Comparison of ENCODE assay signal across 16 cellular contexts in the genomic region with DNA sequence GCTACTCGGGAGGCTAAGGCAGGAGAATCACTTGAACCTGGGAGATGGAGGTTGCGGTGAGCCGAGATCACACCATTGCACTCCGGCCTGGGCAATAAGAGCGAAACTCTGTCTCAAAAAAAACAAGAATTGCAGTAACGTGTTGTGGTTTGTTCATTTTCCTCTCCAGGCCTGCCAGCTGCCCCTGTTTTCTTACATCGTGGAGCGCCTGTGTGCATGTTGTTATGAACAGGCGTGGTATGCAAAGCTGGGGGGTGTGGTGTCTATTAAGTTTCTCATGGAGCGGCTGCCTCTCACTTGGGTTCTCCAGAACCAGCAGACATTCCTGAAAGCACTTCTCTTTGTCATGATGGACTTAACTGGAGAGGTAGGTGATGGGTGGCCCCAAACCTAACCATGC. TPM values are rescaled to one million over a fixed set of nuclear protein-coding genes. Genes with fewer than 3 reads are reported as not detected.
DNase-seq lines count a peak whose midpoint lies in the region; ATAC-seq and TF ChIP-seq lines count a peak whose summit lies in the region.
"Had no signal": no experiment of that assay in that cellular context is flagged by ENCODE, and none has a peak within 500 bp of the region (broad histone marks: within the 10 kb centered on the region; RNA-seq: fewer than 3 reads in every experiment).

No MANE protein-coding gene starts in this region.

- no peak for TF ChIP-seq RAD21 in IMR-90 (IDR thresholded peaks at IDR 0.05; ENCODE audit: low read length)

- H3K4ac ChIP-seq in IMR-90 (ENCODE audit: low read depth, low read length): no peak overlapping the region

- H3K56ac ChIP-seq in IMR-90 (ENCODE audit: extremely low read depth, insufficient read depth, low read length): no peak overlapping the region

- no peaks in the 10 kb centered on the region for H3K9me3 Mint-ChIP-seq in activated CD4-positive, alpha-beta T cell treated with anti-CD3 and anti-CD28 coated beads for 36 hours (ENCODE audit: low read depth)
- no peaks in the 10 kb centered on the region for H3K9me3 Mint-ChIP-seq in activated CD4-positive, alpha-beta T cell treated with anti-CD3 and anti-CD28 coated beads, Interleukin-2, amount 10 ng/mL, durations not matched to agents 24 days and 14 days
- no peaks in the 10 kb centered on the region for H3K9me3 Mint-ChIP-seq in naive B cell
- H3K9me3 Mint-ChIP-seq in GM23338: no peaks in the 10 kb centered on the region
- H3K9me3 Mint-ChIP-seq: dendritic cell treated with granulocyte-macrophage colony-stimulating factor and Interleukin-4, amounts not matched to agents 40 ng/mL and 50 ng/mL, for 4 days had no signal

- ATAC-seq in activated CD4-positive, alpha-beta T cell treated with anti-CD3 and anti-CD28 coated beads for 36 hours: peak; percentile 45
- ATAC-seq in GM21723 (IDR thresholded peaks at IDR 0.05; ENCODE audit: unreplicated experiment) (peak; percentile 58), IMR-90 (ENCODE audit: low read depth) (no peak), naive B cell (ENCODE audit: low read depth in 2 of 2) (peak; percentile 37 to 67), GM23338 (no peak)
- ATAC-seq: K562 had no signal

- no peak overlapping the region for H2BK20ac ChIP-seq in IMR-90 (ENCODE audit: low read depth, low read length)

- no peak overlapping the region for H4K5ac ChIP-seq in IMR-90 (ENCODE audit: low read depth, low read length)

- 97% methylated on average over 5 of the region's 10 CpGs; no CpG with 5 or more reads in 1 of the 2 experiments for WGBS in IMR-90 (ENCODE audit: extremely low coverage in 2 of 2, insufficient read length in 1 of 2), 2 experiments

- no peaks in the 10 kb centered on the region for H3K27me3 Mint-ChIP-seq in activated CD4-positive, alpha-beta T cell treated with anti-CD3 and anti-CD28 coated beads for 36 hours
- H3K27me3 Mint-ChIP-seq in activated CD4-positive, alpha-beta T cell treated with anti-CD3 and anti-CD28 coated beads, Interleukin-2, amount 10 ng/mL, durations not matched to agents 24 days and 14 days: no peaks in the 10 kb centered on the region
- H3K27me3 Mint-ChIP-seq in naive B cell (no peaks in the 10 kb centered on the region), GM23338 (ENCODE audit: insufficient read depth, low read depth, poor library complexity) (no peaks in the 10 kb centered on the region)
- H3K27me3 Mint-ChIP-seq: dendritic cell treated with granulocyte-macrophage colony-stimulating factor and Interleukin-4, amounts not matched to agents 40 ng/mL and 50 ng/mL, for 4 days had no signal

- H3K79me2 ChIP-seq in GM23338 (replicated peaks; ENCODE audit: insufficient read depth): no peaks in the 10 kb centered on the region
- no peaks in the 10 kb centered on the region for H3K79me2 ChIP-seq in OCI-LY7 (ENCODE audit: insufficient read depth, low read depth, low read length)

- no peak overlapping the region for H3K9ac ChIP-seq in IMR-90 (ENCODE audit: low read depth, low read length)

- H3K14ac ChIP-seq in IMR-90 (replicated peaks; ENCODE audit: low read depth, low read length): no peak overlapping the region

- no peak overlapping the region for H2AK5ac ChIP-seq in IMR-90 (ENCODE audit: low read depth, low read length)

- TF ChIP-seq CTCF in IMR-90 (conservative IDR thresholded peaks at IDR 0.05; ENCODE audit: low read depth, low read length) (no peak), GM23338 (conservative IDR thresholded peaks at IDR 0.05; ENCODE audit: low read depth in 2 of 2) (no peak), OCI-LY7 (conservative IDR thresholded peaks at IDR 0.05; ENCODE audit: low read length) (no peak)

- H4K20me1 ChIP-seq in IMR-90 (ENCODE audit: insufficient read depth, low read length) (no peaks in the 10 kb centered on the region; the same call in 1 of the 2 replicates), GM23338 (replicated peaks; ENCODE audit: insufficient read depth) (peaks cover 12% of the 10 kb centered on the region), OCI-LY7 (ENCODE audit: insufficient read depth, low read length) (no peaks in the 10 kb centered on the region)

- H3K9me3 ChIP-seq in IMR-90 (ENCODE audit: control insufficient read depth, insufficient read depth, low read length) (no peaks in the 10 kb centered on the region), OCI-LY7 (ENCODE audit: low read length) (no peaks in the 10 kb centered on the region)
- H3K9me3 ChIP-seq: right atrium auricular region, testis had no signal

- no peaks in the 10 kb centered on the region for H3F3A ChIP-seq in GM23338 (replicated peaks; ENCODE audit: low read depth)

- no peak overlapping the region for H4K91ac ChIP-seq in IMR-90 (ENCODE audit: insufficient read depth, low read depth, low read length)

- H3K36me3 ChIP-seq in IMR-90 (ENCODE audit: control insufficient read depth, insufficient read depth, low read length) (peaks cover 57% of the 10 kb centered on the region), GM23338 (ENCODE audit: insufficient read depth) (peaks cover 86% of the 10 kb centered on the region), OCI-LY7 (ENCODE audit: insufficient read depth, low read length) (peaks cover 97% of the 10 kb centered on the region)

- H2AFZ ChIP-seq in IMR-90 (replicated peaks; ENCODE audit: low read length, poor library complexity) (no peak overlapping the region), GM23338 (no peak overlapping the region), OCI-LY7 (ENCODE audit: low read length) (no peak overlapping the region)

- H3K27ac ChIP-seq in IMR-90 (ENCODE audit: insufficient read depth, low read length): no peak overlapping the region
- no peak overlapping the region for H3K27ac ChIP-seq in GM23338 (ENCODE audit: low read depth)
- no peak overlapping the region for H3K27ac ChIP-seq in OCI-LY7 (ENCODE audit: low read depth, low read length, poor library complexity, severe bottlenecking)
- H3K27ac ChIP-seq: right atrium auricular region, testis had no signal

- H3K36me3 Mint-ChIP-seq in activated CD4-positive, alpha-beta T cell treated with anti-CD3 and anti-CD28 coated beads for 36 hours (ENCODE audit: low read depth): peaks cover 62% of the 10 kb centered on the region
- peaks cover 66% of the 10 kb centered on the region for H3K36me3 Mint-ChIP-seq in activated CD4-positive, alpha-beta T cell treated with anti-CD3 and anti-CD28 coated beads, Interleukin-2, amount 10 ng/mL, durations not matched to agents 24 days and 14 days (ENCODE audit: low read depth)
- H3K36me3 Mint-ChIP-seq in naive B cell (peaks cover 33 to 54% of the 10 kb centered on the region in 2 donors), GM23338 (ENCODE audit: low read depth) (peaks cover 85% of the 10 kb centered on the region)

- no peak overlapping the region for H2BK5ac ChIP-seq in IMR-90 (ENCODE audit: low read depth, low read length, poor library complexity, severe bottlenecking)

- H3K18ac ChIP-seq in IMR-90 (ENCODE audit: low read depth, low read length): no peak overlapping the region

- H2BK15ac ChIP-seq in IMR-90 (ENCODE audit: low read depth, low read length): no peak overlapping the region

- no peaks in the 10 kb centered on the region for H3K9me2 ChIP-seq in GM23338 (ENCODE audit: insufficient read depth)
- no peaks in the 10 kb centered on the region for H3K9me2 ChIP-seq in OCI-LY7 (ENCODE audit: insufficient read depth, low read length)

- peak overlapping the region; percentile 67 for H3K27ac Mint-ChIP-seq in activated CD4-positive, alpha-beta T cell treated with anti-CD3 and anti-CD28 coated beads for 36 hours
- no peak overlapping the region for H3K27ac Mint-ChIP-seq in activated CD4-positive, alpha-beta T cell treated with anti-CD3 and anti-CD28 coated beads, Interleukin-2, amount 10 ng/mL, durations not matched to agents 24 days and 14 days
- peak overlapping the region in 4 of 6 donors; percentile 13 to 88 (median 60) for H3K27ac Mint-ChIP-seq in naive B cell
- H3K27ac Mint-ChIP-seq in GM23338: no peak overlapping the region
- H3K27ac Mint-ChIP-seq: dendritic cell treated with granulocyte-macrophage colony-stimulating factor and Interleukin-4, amounts not matched to agents 40 ng/mL and 50 ng/mL, for 4 days had no signal

- no TSS peak for BruUV-seq in IMR-90 (replicated peaks; lab: Mats Ljungman, UMichigan)
- no TSS peak for BruUV-seq in OCI-LY7 (replicated peaks; lab: Mats Ljungman, UMichigan)

- H2BK120ac ChIP-seq in IMR-90 (ENCODE audit: low read depth, low read length): no peak overlapping the region

- H3K23ac ChIP-seq in IMR-90 (ENCODE audit: low read depth, low read length): no peak overlapping the region

- no peak for TF ChIP-seq POLR2A in IMR-90 (IDR thresholded peaks at IDR 0.05; ENCODE audit: low read depth, low read length)

- DNase-seq in activated CD4-positive, alpha-beta T cell treated with anti-CD3 and anti-CD28 coated beads for 36 hours: peak; percentile 16
- no peak for DNase-seq in activated CD4-positive, alpha-beta T cell treated with anti-CD3 and anti-CD28 coated beads, Interleukin-2, amount 10 ng/mL, durations not matched to agents 24 days and 14 days
- DNase-seq in IMR-90 (no peak), naive B cell (no peak), iPS-NIHi7 (ENCODE audit: extremely low spot score) (no peak), GM23338 (ENCODE audit: low spot score) (no peak), OCI-LY7 (ENCODE audit: low spot score) (no peak)
- DNase-seq: 8988T, amygdala, NCI-H2029, SW 1271, testis had no signal

- H3K4me1 Mint-ChIP-seq in activated CD4-positive, alpha-beta T cell treated with anti-CD3 and anti-CD28 coated beads for 36 hours: peaks cover 15% of the 10 kb centered on the region
- H3K4me1 Mint-ChIP-seq in activated CD4-positive, alpha-beta T cell treated with anti-CD3 and anti-CD28 coated beads, Interleukin-2, amount 10 ng/mL, durations not matched to agents 24 days and 14 days: peaks cover 5% of the 10 kb centered on the region
- H3K4me1 Mint-ChIP-seq in naive B cell (peaks cover 0 to 8% (median 4%) of the 10 kb centered on the region in 3 donors), GM23338 (no peaks in the 10 kb centered on the region)

- CTCF ChIA-PET in activated CD4-positive, alpha-beta T cell treated with anti-CD3 and anti-CD28 coated beads for 36 hours (lab: Charles Lee): interaction anchor here (1.2 kb wide), 1 partner anchor 27 kb away, joined by 3 read pairs; no protein-coding TSS in a partner anchor
- CTCF ChIA-PET in IMR-90 (lab: Yijun Ruan, JAX) (interaction anchor here (0.5 kb wide), 1 partner anchor 203 kb away, joined by 5 read pairs; no protein-coding TSS in a partner anchor), OCI-LY7 (lab: Charles Lee; ENCODE audit: unreplicated experiment) (interaction anchor here (1.0 kb wide), 1 partner anchor 55 kb away, joined by 3 read pairs; no protein-coding TSS in a partner anchor)

- in situ Hi-C loops in IMR-90 (cut with MboI; ENCODE audit: low sequenced_read_pairs): loop anchor here (5.0 kb wide), 1 partner anchor 47 kb away; no protein-coding TSS in a partner anchor

- POLR2A ChIA-PET in activated CD4-positive, alpha-beta T cell treated with anti-CD3 and anti-CD28 coated beads for 36 hours (lab: Charles Lee): interaction anchor here (0.7 kb wide), 1 partner anchor 13 kb away, joined by 3 read pairs; no protein-coding TSS in a partner anchor
- POLR2A ChIA-PET in IMR-90 (lab: Charles Lee; ENCODE audit: unreplicated experiment) (no interaction called here), OCI-LY7 (lab: Charles Lee) (interaction anchor here (0.6 to 0.7 kb wide), 2 partner anchors 41 to 42 kb away, joined by 3 to 4 read pairs; no protein-coding TSS in a partner anchor)

- no peak overlapping the region for H4K8ac ChIP-seq in IMR-90 (ENCODE audit: low read depth in 2 of 2, low read length in 2 of 2)

- H3K27me3 ChIP-seq in IMR-90 (ENCODE audit: control insufficient read depth, insufficient read depth, low read length): no peaks in the 10 kb centered on the region
- H3K27me3 ChIP-seq in GM23338 (ENCODE audit: insufficient read depth): no peaks in the 10 kb centered on the region
- H3K27me3 ChIP-seq: right atrium auricular region, testis had no signal

- H3K4me2 ChIP-seq in IMR-90 (ENCODE audit: low read depth, low read length) (no peak overlapping the region), GM23338 (no peak overlapping the region), OCI-LY7 (ENCODE audit: low read length) (no peak overlapping the region)

- dilution Hi-C loops in IMR-90 (cut with HindIII; ENCODE audit: low sequenced_read_pairs, unreplicated experiment): no loop called here

- H3K4me1 ChIP-seq in IMR-90 (ENCODE audit: control insufficient read depth, insufficient read depth, low read length): no peaks in the 10 kb centered on the region; the same call in 1 of the 2 replicates
- no peaks in the 10 kb centered on the region for H3K4me1 ChIP-seq in GM23338 (ENCODE audit: insufficient read depth)
- H3K4me1 ChIP-seq in OCI-LY7 (ENCODE audit: insufficient read depth, low read length, poor library complexity, severe bottlenecking): no peaks in the 10 kb centered on the region
- H3K4me1 ChIP-seq: right atrium auricular region, testis had no signal

- no peaks in the 10 kb centered on the region for H3K9me1 ChIP-seq in IMR-90 (ENCODE audit: insufficient read depth, low read length)

- no peak overlapping the region for H3K4me3 Mint-ChIP-seq in activated CD4-positive, alpha-beta T cell treated with anti-CD3 and anti-CD28 coated beads for 36 hours
- no peak overlapping the region for H3K4me3 Mint-ChIP-seq in activated CD4-positive, alpha-beta T cell treated with anti-CD3 and anti-CD28 coated beads, Interleukin-2, amount 10 ng/mL, durations not matched to agents 24 days and 14 days
- H3K4me3 Mint-ChIP-seq in naive B cell (peak overlapping the region in 1 of 8 donors; percentile 64), GM23338 (no peak overlapping the region)
- H3K4me3 Mint-ChIP-seq: dendritic cell treated with granulocyte-macrophage colony-stimulating factor and Interleukin-4, amounts not matched to agents 40 ng/mL and 50 ng/mL, for 4 days had no signal

- H3K4me3 ChIP-seq in IMR-90 (ENCODE audit: insufficient read depth, low read depth, low read length) (no peak overlapping the region), GM23338 (no peak overlapping the region), OCI-LY7 (ENCODE audit: low read depth, low read length, poor library complexity, severe bottlenecking) (no peak overlapping the region)
- H3K4me3 ChIP-seq: K562, right atrium auricular region, testis had no signal

- intact Hi-C loops in activated CD4-positive, alpha-beta T cell treated with anti-CD3 and anti-CD28 coated beads for 36 hours (cut with DNase I, micrococcal nuclease): no loop called here
- intact Hi-C loops in activated CD4-positive, alpha-beta T cell treated with anti-CD3 and anti-CD28 coated beads, Interleukin-2, amount 10 ng/mL, durations not matched to agents 24 days and 14 days (cut with micrococcal nuclease): no loop called here
- intact Hi-C loops in IMR-90 (cut with micrococcal nuclease) (no loop called here), OCI-LY7 (cut with micrococcal nuclease; ENCODE audit: unreplicated experiment) (no loop called here)

- H2AK9ac ChIP-seq in IMR-90 (replicated peaks; ENCODE audit: low read depth, low read length, poor library complexity): peak overlapping the region; percentile 65

- H3K79me1 ChIP-seq in IMR-90 (ENCODE audit: low read depth in 1 of 2, low read length in 2 of 2): peaks cover 3 to 6% of the 10 kb centered on the region in 2 experiments; a peak in 3 of 4 replicates

RNA-seq across cellular contexts. Expression of gene TRRAP, which starts 52.1 kb away (rescaled TPM):
- total RNA-seq in activated CD4-positive, alpha-beta T cell treated with anti-CD3 and anti-CD28 coated beads for 36 hours: 10 to 100 TPM; 51.7 to 54.0 TPM
- 62.7 and 65.1 TPM in 2 replicates for total RNA-seq in activated CD4-positive, alpha-beta T cell treated with anti-CD3 and anti-CD28 coated beads, Interleukin-2, amount 10 ng/mL, durations not matched to agents 24 days and 14 days
- total RNA-seq in IMR-90 (2012; rRNA removed) (12.5 TPM in 2 replicates), OCI-LY7 (2022) (82.6 and 86.1 TPM in 2 replicates)
- polyA plus RNA-seq in IMR-90 (2012; rRNA removed) (18.1 and 18.8 TPM in 2 replicates), naive B cell (ENCODE audit: low read depth in 6 of 6) (1 to 10 TPM in 5 of 6 donors, under 1 TPM in 1; 0.09 to 7.1 (median 3.1) TPM), GM23338 (2016; fragmentation: Nextera tagmentation; extraction: Ambion mirVana) (14.9 and 16.1 TPM in 2 replicates)
- polyA plus RNA-seq in IMR-90 (2012; cell fraction: cytosol; rRNA removed): 10.8 and 13.2 TPM in 2 replicates
- 28.4 and 30.9 TPM in 2 replicates for polyA plus RNA-seq in IMR-90 (2012; cell fraction: nucleus; rRNA removed; ENCODE audit: low replicate concordance)
- 49.8 and 58.7 TPM in 2 replicates for total RNA-seq in GM23338 (2014; rRNA removed; shearing (Covaris generic))
- 43.4 and 50.4 TPM in 2 replicates for total RNA-seq in OCI-LY7 (2014; rRNA removed; shearing (Covaris generic))

Comparison
In these comparisons a context has a peak if more than half of its experiments do, and no peak if none do; other contexts are left out.
1. H3K27ac Mint-ChIP-seq: peak in activated CD4-positive, alpha-beta T cell treated with anti-CD3 and anti-CD28 coated beads for 36 hours (single experiment) and naive B cell (4 of 6); none in activated CD4-positive, alpha-beta T cell treated with anti-CD3 and anti-CD28 coated beads, Interleukin-2, amount 10 ng/mL, durations not matched to agents 24 days and 14 days (single experiment) and GM23338 (single experiment).
2. ATAC-seq: peak in activated CD4-positive, alpha-beta T cell treated with anti-CD3 and anti-CD28 coated beads for 36 hours (single experiment), GM21723 (single experiment) and naive B cell (2 of 2); none in IMR-90 (single experiment) and GM23338 (single experiment).